Comparison of ENCODE assay signal across 1 cellular context in the genomic region with DNA sequence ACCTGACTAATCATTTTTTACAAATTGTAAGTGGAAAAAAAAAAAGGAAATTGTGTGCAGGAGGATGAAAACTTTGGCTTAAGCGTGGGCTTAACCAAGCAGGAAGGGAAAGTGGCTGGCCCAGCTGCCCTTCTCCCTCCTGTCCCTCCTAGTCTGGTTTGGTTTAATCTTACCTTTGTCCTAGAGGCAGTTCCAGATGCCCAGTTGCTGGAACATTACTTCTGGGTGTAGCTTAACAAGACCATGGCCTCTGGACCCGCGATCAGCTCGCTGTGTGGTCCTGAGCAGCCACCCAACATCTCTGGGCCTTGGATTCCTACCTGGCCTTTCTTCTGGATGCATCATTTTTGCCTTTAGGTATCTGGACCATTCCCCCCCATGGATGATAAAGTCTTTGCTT.
TF ChIP-seq lines count a peak whose summit lies in the region.

No MANE protein-coding gene starts in this region.

TF ChIP-seq in HepG2, 621 proteins besides CTCF, POLR2A, EP300 and RAD21 (continued from another document):
- no peak for TF ChIP-seq ZNF574 (CRISPR knock-in tag; IDR thresholded peaks at IDR 0.05)
- 0 out of 2 replicates have a peak, but pooled peaks have one; percentile 7 for TF ChIP-seq MAFF (IDR thresholded peaks at IDR 0.05; ENCODE audit: low read depth, low read length)
- TF ChIP-seq, protein P1, sequence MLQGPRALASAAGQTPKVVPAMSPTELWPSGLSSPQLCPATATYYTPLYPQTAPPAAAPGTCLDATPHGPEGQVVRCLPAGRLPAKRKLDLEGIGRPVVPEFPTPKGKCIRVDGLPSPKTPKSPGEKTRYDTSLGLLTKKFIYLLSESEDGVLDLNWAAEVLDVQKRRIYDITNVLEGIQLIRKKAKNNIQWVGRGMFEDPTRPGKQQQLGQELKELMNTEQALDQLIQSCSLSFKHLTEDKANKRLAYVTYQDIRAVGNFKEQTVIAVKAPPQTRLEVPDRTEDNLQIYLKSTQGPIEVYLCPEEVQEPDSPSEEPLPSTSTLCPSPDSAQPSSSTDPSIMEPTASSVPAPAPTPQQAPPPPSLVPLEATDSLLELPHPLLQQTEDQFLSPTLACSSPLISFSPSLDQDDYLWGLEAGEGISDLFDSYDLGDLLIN (CRISPR knock-in tag; IDR thresholded peaks at IDR 0.05; ENCODE audit: borderline replicate concordance) = no peak
- TF ChIP-seq ZFP90 (CRISPR knock-in tag; IDR thresholded peaks at IDR 0.05; ENCODE audit: borderline replicate concordance) = no peak
